1 cellular context compared by ENCODE assay signal in the genomic region with DNA sequence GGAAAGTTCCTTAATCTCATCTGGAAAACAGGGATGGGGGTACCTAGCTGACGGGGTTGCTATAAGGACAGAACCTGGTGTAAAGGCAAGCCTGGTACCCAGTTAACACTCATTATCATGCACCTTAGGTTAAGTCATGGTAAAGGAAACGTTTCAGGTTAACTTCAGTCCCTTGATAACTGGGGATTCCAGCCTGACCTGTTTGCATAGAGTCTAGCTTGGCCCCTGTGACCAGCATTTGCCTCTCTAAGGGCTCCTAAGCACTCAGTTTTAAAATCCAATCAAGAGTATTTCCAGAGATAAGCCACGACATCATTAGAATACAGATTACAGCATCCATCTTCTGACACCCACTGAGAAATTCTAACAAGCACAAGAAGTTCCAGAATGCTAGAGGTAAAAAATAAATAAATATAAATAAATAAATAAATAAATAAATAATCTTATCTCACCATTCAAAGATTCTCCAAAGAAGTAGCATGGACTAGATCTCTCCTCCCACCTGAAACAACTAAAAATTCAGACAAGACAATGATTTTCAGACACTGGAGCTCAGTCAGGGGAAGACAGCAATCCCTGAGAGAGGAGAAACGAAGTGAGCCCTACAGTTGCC.
TF ChIP-seq lines count a peak whose summit lies in the region.

No MANE protein-coding gene starts in this region.

TF ChIP-seq in WTC11, 78 proteins besides CTCF, POLR2A, EP300 and RAD21 (continued from another document):
- no peak for TF ChIP-seq ZNF425 (CRISPR knock-in tag; conservative IDR thresholded peaks at IDR 0.05)
- no peak for TF ChIP-seq ATF1 (CRISPR knock-in tag; IDR thresholded peaks at IDR 0.05)
- TF ChIP-seq, protein P1, sequence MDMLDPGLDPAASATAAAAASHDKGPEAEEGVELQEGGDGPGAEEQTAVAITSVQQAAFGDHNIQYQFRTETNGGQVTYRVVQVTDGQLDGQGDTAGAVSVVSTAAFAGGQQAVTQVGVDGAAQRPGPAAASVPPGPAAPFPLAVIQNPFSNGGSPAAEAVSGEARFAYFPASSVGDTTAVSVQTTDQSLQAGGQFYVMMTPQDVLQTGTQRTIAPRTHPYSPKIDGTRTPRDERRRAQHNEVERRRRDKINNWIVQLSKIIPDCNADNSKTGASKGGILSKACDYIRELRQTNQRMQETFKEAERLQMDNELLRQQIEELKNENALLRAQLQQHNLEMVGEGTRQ (CRISPR knock-in tag; IDR thresholded peaks at IDR 0.05), result no peak
- TF ChIP-seq ZNF671 (CRISPR knock-in tag; IDR thresholded peaks at IDR 0.05), result no peak
- no peak for TF ChIP-seq ETV6 (CRISPR knock-in tag; IDR thresholded peaks at IDR 0.05)
- TF ChIP-seq SMAD3 (CRISPR knock-in tag; IDR thresholded peaks at IDR 0.05; ENCODE audit: borderline replicate concordance), result no peak
- TF ChIP-seq NR3C1 (CRISPR knock-in tag; conservative IDR thresholded peaks at IDR 0.05; ENCODE audit: low read depth), result no peak
- TF ChIP-seq TP53 (CRISPR knock-in tag; IDR thresholded peaks at IDR 0.05), result no peak
